ENCODE assay signal across 8 cellular contexts in genomic region chr5:55923177-55923872, GRCh38.
DNase-seq lines count a peak whose midpoint lies in the region; ATAC-seq, FAIRE-seq and TF ChIP-seq lines count a peak whose summit lies in the region.

No MANE protein-coding gene starts in this region.

- no peaks in the 10 kb centered on the region for H3K36me3 ChIP-seq in right lobe of liver
- no peaks in the 10 kb centered on the region for H3K36me3 ChIP-seq in HepG2 (replicated peaks in 1 of 2; ENCODE audit: control insufficient read depth in 1 of 2, insufficient read depth in 2 of 2, low read length in 2 of 2)
- no peaks in the 10 kb centered on the region for H3K36me3 ChIP-seq in upper lobe of left lung

- POLR2A ChIA-PET in HepG2 (lab: Yijun Ruan, JAX): no interaction called here

- no TSS peak for BruUV-seq in HepG2 (replicated peaks; lab: Mats Ljungman, UMichigan)

- H3K27ac ChIP-seq in right lobe of liver (peak overlapping the region; percentile 30 to 73 (median 54)), HepG2 (ENCODE audit: extremely low read length, insufficient read depth, low read length) (no peak overlapping the region), VCaP (peak overlapping the region; percentile 74), upper lobe of left lung (peak overlapping the region; percentile 44 to 76 (median 65))

- no peak for TF ChIP-seq EP300 in HepG2 (IDR thresholded peaks at IDR 0.05; ENCODE audit: low read depth in 2 of 2, low read length in 2 of 2)
- TF ChIP-seq EP300 in HepG2 (CRISPR knock-in tag; IDR thresholded peaks at IDR 0.05; ENCODE audit: borderline replicate concordance): no peak
- TF ChIP-seq EP300 in upper lobe of left lung (IDR thresholded peaks at IDR 0.05): peak in 1 of 4 donors; percentile 1

- TF ChIP-seq POLR2A in right lobe of liver (IDR thresholded peaks at IDR 0.05): no peak
- no peak for TF ChIP-seq POLR2A in HepG2 (IDR thresholded peaks at IDR 0.05; ENCODE audit: insufficient read depth in 1 of 2, low read depth in 2 of 2, low read length in 2 of 2)
- TF ChIP-seq POLR2A in upper lobe of left lung (IDR thresholded peaks at IDR 0.05): no peak

- TF ChIP-seq CTCF in right lobe of liver (IDR thresholded peaks at IDR 0.05) (no peak), HepG2 (CRISPR knock-in tag; IDR thresholded peaks at IDR 0.05) (no peak), VCaP (conservative IDR thresholded peaks at IDR 0.05) (no peak), upper lobe of left lung (IDR thresholded peaks at IDR 0.05) (no peak)

- H3K4me2 ChIP-seq in HepG2 (ENCODE audit: low read depth, low read length): no peak overlapping the region

- DNase-seq in right lobe of liver: peak in 1 of 3 donors; percentile 37
- DNase-seq in HepG2 (ENCODE audit: low spot score): no peak
- peak; percentile 65 for DNase-seq in islet precursor cell
- DNase-seq in upper lobe of left lung: peak in 1 of 2 donors; percentile 29

- WGBS in right lobe of liver (ENCODE audit: insufficient coverage, low coverage, low lambda C conversion rate, missing lambda C conversion rate): 44% methylated on average over 13 of the region's 18 CpGs
- WGBS in HepG2 (ENCODE audit: low lambda C conversion rate): 82% methylated on average over 17 of the region's 18 CpGs
- WGBS in upper lobe of left lung, 2 donors: 21 to 28% methylated on average over 17 to 18 of the region's 18 CpGs

- intact Hi-C loops in right lobe of liver (cut with DNase I) (no loop called here), HepG2 (cut with micrococcal nuclease; ENCODE audit: unreplicated experiment) (no loop called here)

- H3K27me3 ChIP-seq in right lobe of liver (no peaks in the 10 kb centered on the region), HepG2 (ENCODE audit: control insufficient read depth in 1 of 2, insufficient read depth in 2 of 2, low read length in 2 of 2) (no peaks in the 10 kb centered on the region), upper lobe of left lung (no peaks in the 10 kb centered on the region)

- in situ Hi-C loops in HepG2 (cut with HindIII; ENCODE audit: extremely low pct_ligation_motif_present, low pct_unique_long_range_greater_than_20kb): no loop called here

- H3K9me3 ChIP-seq in right lobe of liver (no peaks in the 10 kb centered on the region), HepG2 (ENCODE audit: low read length) (no peaks in the 10 kb centered on the region), upper lobe of left lung (no peaks in the 10 kb centered on the region)

- no peak overlapping the region for H2AFZ ChIP-seq in HepG2 (ENCODE audit: low read length)

- peak overlapping the region; percentile 14 to 26 (median 16) for H3K4me3 ChIP-seq in right lobe of liver
- no peak overlapping the region for H3K4me3 ChIP-seq in HepG2 (replicated peaks in 1 of 3; ENCODE audit: insufficient read depth in 1 of 3, low read depth in 2 of 3, low read length in 3 of 3)
- H3K4me3 ChIP-seq in upper lobe of left lung: peak overlapping the region; percentile 14 to 51 (median 40)

- FAIRE-seq in HepG2 (lab: Jason Lieb, UNC): no peak

- no peaks in the 10 kb centered on the region for H4K20me1 ChIP-seq in HepG2 (ENCODE audit: insufficient read depth, low read length)

- peak; percentile 49 to 68 (median 60) for ATAC-seq in right lobe of liver
- ATAC-seq in HepG2: no peak
- ATAC-seq in upper lobe of left lung (ENCODE audit: low FRiP score in 2 of 2): peak in 1 of 2 donors; percentile 53
- no peak for ATAC-seq in HG03520 (IDR thresholded peaks at IDR 0.05; ENCODE audit: unreplicated experiment)
- ATAC-seq in HG02763 (IDR thresholded peaks at IDR 0.05; ENCODE audit: unreplicated experiment): no peak
- ATAC-seq in GM18858 (IDR thresholded peaks at IDR 0.05; ENCODE audit: unreplicated experiment): no peak

- CTCF ChIA-PET in HepG2 (lab: Yijun Ruan, JAX; ENCODE audit: low intra/inter-chr PET ratio, low total read pairs): no interaction called here

- H3K79me2 ChIP-seq in HepG2 (ENCODE audit: insufficient read depth, low read length): no peaks in the 10 kb centered on the region

- H3K4me1 ChIP-seq in right lobe of liver: no peaks in the 10 kb centered on the region
- peaks cover 56% of the 10 kb centered on the region for H3K4me1 ChIP-seq in HepG2 (ENCODE audit: insufficient read depth, low read length)
- peaks cover 0 to 10% (median 0%) of the 10 kb centered on the region in 4 donors for H3K4me1 ChIP-seq in upper lobe of left lung

- no peak for TF ChIP-seq RAD21 in HepG2 (CRISPR knock-in tag; IDR thresholded peaks at IDR 0.05)

- no peak overlapping the region for H3K9ac ChIP-seq in HepG2 (ENCODE audit: insufficient read depth, low read depth, low read length)

TF ChIP-seq in HepG2, 621 proteins besides CTCF, POLR2A, EP300 and RAD21:
- TF ChIP-seq DZIP1 (CRISPR knock-in tag; IDR thresholded peaks at IDR 0.05) (no peak), ZNF354B (CRISPR knock-in tag; IDR thresholded peaks at IDR 0.05) (no peak)

Comparison
In these comparisons a context has a peak if more than half of its experiments do, and no peak if none do; other contexts are left out.
1. ATAC-seq: peak in right lobe of liver (4 of 4); none in HepG2 (single experiment), HG03520 (single experiment), HG02763 (single experiment) and GM18858 (single experiment).
2. H3K4me3 ChIP-seq: peak in right lobe of liver (3 of 3) and upper lobe of left lung (4 of 4); none in HepG2 (0 of 3).